In genomic region chr20:37534401-37535157, GRCh38 we compare ENCODE assay signal across 1 cellular context.
TF ChIP-seq lines count a peak whose summit lies in the region.

No MANE protein-coding gene starts in this region.

TF ChIP-seq in K562, 482 proteins besides CTCF, POLR2A, EP300 and RAD21:
- no peak for TF ChIP-seq JUN (IDR thresholded peaks at IDR 0.05; ENCODE audit: borderline replicate concordance, low read depth, low read length)
- no peak for TF ChIP-seq JUN (CRISPR knock-in tag; IDR thresholded peaks at IDR 0.05; ENCODE audit: borderline replicate concordance)
- 0 out of 2 replicates have a peak, but pooled peaks have one; percentile 29 for TF ChIP-seq SPI1 (IDR thresholded peaks at IDR 0.05; ENCODE audit: borderline replicate concordance, low read depth, low read length)
- peak; percentile 27 for TF ChIP-seq TBP (optimal IDR thresholded peaks at IDR 0.05; ENCODE audit: low read depth, low read length)
- peak; percentile 46; the same call in 1 of the 2 replicates for TF ChIP-seq STAG1 (CRISPR knock-in tag; IDR thresholded peaks at IDR 0.05; ENCODE audit: borderline replicate concordance)
- no peak for TF ChIP-seq CBX1 (IDR thresholded peaks at IDR 0.05; ENCODE audit: low read depth)
- TF ChIP-seq GABPB1 (CRISPR knock-in tag; IDR thresholded peaks at IDR 0.05), result 0 out of 2 replicates have a peak, but pooled peaks have one; percentile 37
- TF ChIP-seq ARID2 (IDR thresholded peaks at IDR 0.05), result peak; percentile 50; the same call in 1 of the 2 replicates
- TF ChIP-seq SMC3 (conservative IDR thresholded peaks at IDR 0.05; ENCODE audit: insufficient read depth, low read depth, low read length), result peak; percentile 85
- TF ChIP-seq CC2D1A (IDR thresholded peaks at IDR 0.05), result peak; percentile 51; the same call in 1 of the 2 replicates
- no peak for TF ChIP-seq PBX2 (CRISPR knock-in tag; IDR thresholded peaks at IDR 0.05; ENCODE audit: low read depth)
- peak; percentile 55 for TF ChIP-seq PBX2 (tag; conservative IDR thresholded peaks at IDR 0.05; ENCODE audit: low read depth)
- TF ChIP-seq CBX3 (IDR thresholded peaks at IDR 0.05; ENCODE audit: borderline replicate concordance in 1 of 2, low read length in 2 of 2), result no peak
- no peak for TF ChIP-seq HDAC6 (IDR thresholded peaks at IDR 0.05; ENCODE audit: low read depth, low read length)
- TF ChIP-seq DEAF1 (CRISPR knock-in tag; IDR thresholded peaks at IDR 0.05), result peak; percentile 66
- 0 out of 2 replicates have a peak, but pooled peaks have one; percentile 33 for TF ChIP-seq RB1 (IDR thresholded peaks at IDR 0.05; ENCODE audit: low read depth)
- TF ChIP-seq MEIS2 (IDR thresholded peaks at IDR 0.05; ENCODE audit: partially characterized antibody), result peak; percentile 65
- peak; percentile 46; the same call in 1 of the 2 replicates for TF ChIP-seq ESRRA (IDR thresholded peaks at IDR 0.05; ENCODE audit: borderline replicate concordance, low read depth)
- peak; percentile 91 for TF ChIP-seq MEF2D (tag; conservative IDR thresholded peaks at IDR 0.05; ENCODE audit: low read depth)
